ENCODE assay signal across 1 cellular context in the genomic region with DNA sequence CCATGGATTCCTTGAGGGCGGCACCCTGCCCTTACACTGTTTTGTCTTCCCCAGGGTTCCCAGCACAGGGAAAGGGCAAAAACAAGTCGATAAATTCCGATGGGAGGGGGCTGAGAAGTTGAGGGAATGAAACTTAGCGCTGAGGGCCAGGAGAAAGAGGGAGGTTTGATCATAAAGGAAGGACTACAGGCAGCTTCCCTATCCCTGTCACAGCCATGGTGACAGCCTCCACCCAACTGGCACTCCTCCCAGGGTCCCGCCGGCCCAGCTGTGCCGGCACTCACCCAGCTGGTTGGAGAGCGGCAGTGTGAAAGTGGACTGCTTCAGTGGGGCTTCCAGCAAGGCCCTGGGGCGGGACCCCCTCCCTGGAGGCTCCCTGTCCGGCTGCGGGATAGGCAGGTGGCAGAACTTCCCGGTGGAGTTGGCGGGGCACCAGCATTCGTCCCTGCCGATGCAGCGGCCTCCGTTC.
TF ChIP-seq lines count a peak whose summit lies in the region.

No MANE protein-coding gene starts in this region.

TF ChIP-seq in HepG2, 621 proteins besides CTCF, POLR2A, EP300 and RAD21:
- no peak for TF ChIP-seq MAFK (conservative IDR thresholded peaks at IDR 0.05 in 1 of 2, IDR thresholded peaks at IDR 0.05 in 1 of 2; ENCODE audit: low read length in 2 of 2)
- peak; percentile 30 for TF ChIP-seq TEAD3 (CRISPR knock-in tag; optimal IDR thresholded peaks at IDR 0.05; ENCODE audit: borderline replicate concordance)
- TF ChIP-seq ONECUT2 (CRISPR knock-in tag; IDR thresholded peaks at IDR 0.05): 0 out of 2 replicates have a peak, but pooled peaks have one; percentile 28
- TF ChIP-seq ZNF879 (CRISPR knock-in tag; IDR thresholded peaks at IDR 0.05): no peak
